ENCODE assay signal across 12 cellular contexts in the genomic region with DNA sequence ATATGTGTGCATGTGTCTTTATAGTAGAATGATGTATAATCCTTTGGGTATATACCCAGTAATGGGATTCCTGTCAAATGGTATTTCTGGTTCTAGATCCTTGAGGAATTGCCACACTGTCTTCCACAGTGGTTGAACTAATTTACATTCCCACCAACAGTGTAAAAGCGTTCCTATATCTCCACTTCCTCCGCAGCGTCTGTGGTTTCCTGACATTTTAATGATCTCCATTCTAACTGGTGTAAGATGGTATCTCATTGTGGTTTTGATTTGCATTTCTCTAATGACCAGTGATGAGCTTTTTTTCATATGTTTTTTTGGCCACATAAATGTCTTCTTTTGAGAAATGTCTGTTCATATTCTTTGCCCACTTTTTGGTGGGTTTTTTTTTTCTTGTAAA. TPM values are rescaled to one million over a fixed set of nuclear protein-coding genes. Genes with fewer than 3 reads are reported as not detected.
"Had no signal": no experiment of that assay in that cellular context is flagged by ENCODE, and none has a peak within 500 bp of the region (broad histone marks: within the 10 kb centered on the region; RNA-seq: fewer than 3 reads in every experiment).

No MANE protein-coding gene starts in this region.

RNA-seq across cellular contexts. Expression of a gene that starts 37.2 kb away (rescaled TPM):
- total RNA-seq: activated B cell treated with CpG ODN at 0.5 μM for 24 hours; activated CD4-positive, alpha-beta memory T cell treated with anti-CD3 and anti-CD28 coated beads for 36 hours; activated CD4-positive, alpha-beta T cell treated with anti-CD3 and anti-CD28 coated beads, Interleukin-2, amount 10 ng/mL, durations not matched to agents 24 days and 14 days; activated CD8-positive, alpha-beta memory T cell treated with anti-CD3 and anti-CD28 coated beads for 36 hours; activated CD8-positive, alpha-beta T cell treated with anti-CD3 and anti-CD28 coated beads for 36 hours; activated naive CD4-positive, alpha-beta T cell treated with anti-CD3 and anti-CD28 coated beads for 36 hours; activated naive CD4-positive, alpha-beta T cell treated with anti-CD3 and anti-CD28 coated beads, Interleukin-2, amount 50 U/mL, for 72 hours; activated naive CD8-positive, alpha-beta T cell treated with anti-CD3 and anti-CD28 coated beads for 36 hours; activated T-cell treated with anti-CD3 and anti-CD28 coated beads, Interleukin-2, amount 50 U/mL, for 72 hours; activated T-helper 1 cell treated with anti-CD3 and anti-CD28 coated beads, Interleukin-12 subunit alpha, Interleukin-12 subunit beta, Interleukin-2, Interleukin-4 antibody, amounts not matched to agents 30 ng/mL and 10 ng/mL and 1 ng/mL, durations not matched to agents 14 hours and 24 hours and 36 hours; activated T-helper 17 cell treated with anti-CD3 and anti-CD28 coated beads, Interleukin-2, amount 50 U/mL, for 72 hours; T-helper 2 cell treated with Interferon-gamma antibody and Interleukin-4, amounts not matched to agents 100 ng/mL and 5 ng/mL, for 36 hours had no signal
